1 cellular context compared by ENCODE assay signal in the genomic region with DNA sequence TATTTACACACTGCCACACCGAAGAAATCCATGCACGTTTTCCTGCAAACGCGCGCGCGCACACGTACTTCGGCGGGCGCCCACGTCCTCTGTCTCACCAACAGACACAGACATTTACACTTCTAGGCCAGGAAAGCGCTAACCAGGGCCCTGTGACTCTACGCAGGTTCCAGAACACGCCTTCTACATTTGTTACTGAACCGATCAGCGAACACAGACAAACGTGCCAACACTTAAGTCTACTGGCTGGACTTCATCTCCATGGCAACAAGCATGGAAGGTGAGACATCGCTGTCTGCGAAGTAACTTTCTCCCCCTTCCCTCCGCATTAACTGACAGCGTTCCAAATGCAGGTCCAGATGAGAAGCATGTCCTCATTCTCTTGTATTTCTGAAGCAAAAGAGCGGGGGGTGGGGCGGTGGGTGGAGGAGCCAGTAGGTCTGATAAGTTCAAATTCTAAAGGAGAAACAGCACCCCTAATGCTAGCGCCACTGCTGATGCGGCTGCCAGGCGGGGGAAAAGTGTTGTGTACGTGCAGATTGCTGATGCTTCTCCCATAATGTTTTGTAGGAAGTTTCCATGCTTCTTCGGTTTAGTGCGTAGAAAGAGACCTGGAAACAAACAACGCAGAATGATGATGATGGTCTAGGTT.
TF ChIP-seq lines count a peak whose summit lies in the region.

CTXN2 (plus strand) TSS at position 92 of the 652 bp plus-strand sequence. CDS start 9,636 bp downstream, outside the sequence.

TF ChIP-seq in K562, 482 proteins besides CTCF, POLR2A, EP300 and RAD21:
- TF ChIP-seq ILF3 (IDR thresholded peaks at IDR 0.05; ENCODE audit: borderline replicate concordance) (no peak), PHF21A (IDR thresholded peaks at IDR 0.05; ENCODE audit: borderline replicate concordance, low read depth) (no peak), FOXA3 (CRISPR knock-in tag; conservative IDR thresholded peaks at IDR 0.05 in 1 of 2, IDR thresholded peaks at IDR 0.05 in 1 of 2) (no peak), RFX1 (IDR thresholded peaks at IDR 0.05) (peak; percentile 16; the same call in 1 of the 2 replicates), ARID4B (CRISPR knock-in tag; IDR thresholded peaks at IDR 0.05) (no peak), RNF2 (IDR thresholded peaks at IDR 0.05) (no peak), NFYB (IDR thresholded peaks at IDR 0.05; ENCODE audit: extremely low read depth, insufficient read length) (no peak), RERE (CRISPR knock-in tag; IDR thresholded peaks at IDR 0.05; ENCODE audit: borderline replicate concordance) (no peak)
